ENCODE assay signal across 10 cellular contexts in the genomic region with DNA sequence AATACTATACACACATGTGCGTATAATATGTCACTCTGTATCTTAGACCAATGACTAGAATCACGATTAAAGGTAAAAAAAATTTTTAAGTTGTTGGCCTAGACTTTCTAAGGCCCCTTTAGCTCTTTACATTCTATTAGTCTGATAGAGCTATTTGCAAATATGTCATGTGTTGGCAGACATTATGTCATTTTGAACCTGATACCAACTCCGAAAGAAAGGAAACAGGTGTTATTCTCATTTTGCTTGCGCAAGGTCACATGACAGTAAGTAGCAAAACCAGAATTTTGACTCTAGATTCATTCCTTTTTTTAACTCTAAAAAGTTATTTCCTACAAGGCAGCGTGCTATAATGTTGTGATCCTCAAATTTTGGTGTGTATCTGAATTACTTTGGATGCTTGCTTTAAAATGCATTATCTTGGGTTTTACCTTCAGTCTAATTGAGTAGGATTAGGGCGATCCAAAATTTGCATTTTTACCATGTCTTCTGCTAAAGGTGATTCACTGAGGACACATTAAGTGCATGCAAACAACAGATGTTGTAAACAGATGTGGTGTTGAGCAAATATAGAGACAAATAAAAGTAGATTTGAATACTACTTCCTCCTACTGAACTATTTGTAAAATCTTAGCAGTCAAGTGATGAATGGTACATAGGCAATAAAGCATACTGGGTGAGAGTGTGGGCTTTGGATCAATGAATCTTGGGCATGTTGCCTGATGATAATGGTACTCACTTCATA.
DNase-seq lines count a peak whose midpoint lies in the region; ATAC-seq and TF ChIP-seq lines count a peak whose summit lies in the region.
"Had no signal": no experiment of that assay in that cellular context is flagged by ENCODE, and none has a peak within 500 bp of the region (broad histone marks: within the 10 kb centered on the region; RNA-seq: fewer than 3 reads in every experiment).

No MANE protein-coding gene starts in this region.

- ATAC-seq in GM18907 (IDR thresholded peaks at IDR 0.05; ENCODE audit: unreplicated experiment) (peak; percentile 71), GM21723 (IDR thresholded peaks at IDR 0.05; ENCODE audit: unreplicated experiment) (peak; percentile 81), HG03354 (IDR thresholded peaks at IDR 0.05; ENCODE audit: poor library complexity, severe bottlenecking, unreplicated experiment) (peak; percentile 86), memory B cell (ENCODE audit: low read depth) (peak; percentile 62), GM23338 (no peak)
- no peak for ATAC-seq in activated naive CD8-positive, alpha-beta T cell treated with anti-CD3 and anti-CD28 coated beads, Interleukin-2, amount 50 U/mL, for 24 hours

- no peaks in the 10 kb centered on the region for H3K27me3 Mint-ChIP-seq in memory B cell
- H3K27me3 Mint-ChIP-seq in activated naive CD8-positive, alpha-beta T cell treated with anti-CD3 and anti-CD28 coated beads, Interleukin-2, amount 50 U/mL, for 24 hours = no peaks in the 10 kb centered on the region
- H3K27me3 Mint-ChIP-seq in GM23338 (ENCODE audit: insufficient read depth, low read depth, poor library complexity) = no peaks in the 10 kb centered on the region

- H3K4me3 Mint-ChIP-seq in memory B cell (no peak overlapping the region), GM23338 (no peak overlapping the region)
- no peak overlapping the region for H3K4me3 Mint-ChIP-seq in activated naive CD8-positive, alpha-beta T cell treated with anti-CD3 and anti-CD28 coated beads, Interleukin-2, amount 50 U/mL, for 24 hours

- H3K4me3 ChIP-seq in GM23338 = no peak overlapping the region
- H3K4me3 ChIP-seq: esophagus squamous epithelium had no signal

- H3K36me3 Mint-ChIP-seq in memory B cell (peaks cover 17% of the 10 kb centered on the region), GM23338 (ENCODE audit: low read depth) (no peaks in the 10 kb centered on the region)
- peaks cover 19% of the 10 kb centered on the region for H3K36me3 Mint-ChIP-seq in activated naive CD8-positive, alpha-beta T cell treated with anti-CD3 and anti-CD28 coated beads, Interleukin-2, amount 50 U/mL, for 24 hours (ENCODE audit: low read depth)

- no peak overlapping the region for H3K4me2 ChIP-seq in GM23338

- H3K4me1 Mint-ChIP-seq in memory B cell (peaks cover 16% of the 10 kb centered on the region), GM23338 (peaks cover 11% of the 10 kb centered on the region)
- peaks cover 18% of the 10 kb centered on the region for H3K4me1 Mint-ChIP-seq in activated naive CD8-positive, alpha-beta T cell treated with anti-CD3 and anti-CD28 coated beads, Interleukin-2, amount 50 U/mL, for 24 hours

- H3F3A ChIP-seq in GM23338 (replicated peaks; ENCODE audit: low read depth) = no peaks in the 10 kb centered on the region

- H3K9me3 Mint-ChIP-seq in memory B cell (peaks cover 6% of the 10 kb centered on the region), GM23338 (no peaks in the 10 kb centered on the region)
- peaks cover 9% of the 10 kb centered on the region for H3K9me3 Mint-ChIP-seq in activated naive CD8-positive, alpha-beta T cell treated with anti-CD3 and anti-CD28 coated beads, Interleukin-2, amount 50 U/mL, for 24 hours

- no peaks in the 10 kb centered on the region for H4K20me1 ChIP-seq in GM23338 (replicated peaks; ENCODE audit: insufficient read depth)

- H3K9me2 ChIP-seq in GM23338 (ENCODE audit: insufficient read depth) = no peaks in the 10 kb centered on the region

- no peaks in the 10 kb centered on the region for H3K27me3 ChIP-seq in GM23338 (ENCODE audit: insufficient read depth)
- H3K27me3 ChIP-seq: esophagus squamous epithelium had no signal

- no peak overlapping the region for H2AFZ ChIP-seq in GM23338

- DNase-seq in memory B cell (ENCODE audit: low spot score in 2 of 2) = no peak
- DNase-seq in NCI-H345 treated with DMSO at 0.1 percent for 48 hours (lab: John Stamatoyannopoulos, UW; ENCODE audit: unreplicated experiment) = no peak
- DNase-seq in activated naive CD8-positive, alpha-beta T cell treated with anti-CD3 and anti-CD28 coated beads, Interleukin-2, amount 50 U/mL, for 24 hours = no peak
- DNase-seq in GM23338 (ENCODE audit: low spot score) = no peak
- DNase-seq: esophagus squamous epithelium; NCI-H2081; stimulated activated CD4-positive, alpha-beta T cell treated with anti-CD3 and anti-CD28 coated beads, Interleukin-4, amount 100 ng/mL, for 1 hour had no signal

- H3K79me2 ChIP-seq in GM23338 (replicated peaks; ENCODE audit: insufficient read depth) = no peaks in the 10 kb centered on the region

- H3K36me3 ChIP-seq in GM23338 (ENCODE audit: insufficient read depth) = no peaks in the 10 kb centered on the region
- H3K36me3 ChIP-seq: esophagus squamous epithelium had no signal

- no peak overlapping the region for H3K27ac ChIP-seq in GM23338 (ENCODE audit: low read depth)
- H3K27ac ChIP-seq: esophagus squamous epithelium had no signal

- no peak overlapping the region for H3K27ac Mint-ChIP-seq in memory B cell
- no peak overlapping the region for H3K27ac Mint-ChIP-seq in activated naive CD8-positive, alpha-beta T cell treated with anti-CD3 and anti-CD28 coated beads, Interleukin-2, amount 50 U/mL, for 24 hours
- no peak overlapping the region for H3K27ac Mint-ChIP-seq in GM23338

- TF ChIP-seq CTCF in GM23338 (conservative IDR thresholded peaks at IDR 0.05; ENCODE audit: low read depth in 2 of 2) = no peak

- peaks cover 5% of the 10 kb centered on the region; the same call in 1 of the 2 replicates for H3K4me1 ChIP-seq in GM23338 (ENCODE audit: insufficient read depth)

TF ChIP-seq in GM23338, 12 proteins besides CTCF, POLR2A, EP300 and RAD21:
- TF ChIP-seq ZNF114 (CRISPR knock-in tag; IDR thresholded peaks at IDR 0.05) (no peak), ZNF331 (CRISPR knock-in tag; IDR thresholded peaks at IDR 0.05; ENCODE audit: low read depth) (no peak), POLR2AphosphoS5 (IDR thresholded peaks at IDR 0.05; ENCODE audit: low read depth) (no peak), EZH2 (IDR thresholded peaks at IDR 0.05; ENCODE audit: low read depth, unreplicated experiment) (no peak), EZH2phosphoT487 (IDR thresholded peaks at IDR 0.05; ENCODE audit: unreplicated experiment) (no peak)

Comparison
In these comparisons a context has a peak if more than half of its experiments do, and no peak if none do; other contexts are left out.
1. ATAC-seq: peak in GM18907 (single experiment), GM21723 (single experiment), HG03354 (single experiment) and memory B cell (single experiment); none in activated naive CD8-positive, alpha-beta T cell treated with anti-CD3 and anti-CD28 coated beads, Interleukin-2, amount 50 U/mL, for 24 hours (single experiment) and GM23338 (single experiment).